30 cellular contexts compared by ENCODE assay signal in genomic region chr13:87855553-87855952, GRCh38.
"Had no signal": no experiment of that assay in that cellular context is flagged by ENCODE, and none has a peak within 500 bp of the region (broad histone marks: within the 10 kb centered on the region; RNA-seq: fewer than 3 reads in every experiment).

No MANE protein-coding gene starts in this region.

- H3K27ac ChIP-seq: brain microvascular endothelial cell, epithelial cell of prostate, esophagus squamous epithelium, gastrocnemius medialis, heart left ventricle, VCaP had no signal

- H3K36me3 ChIP-seq: brain microvascular endothelial cell, esophagus squamous epithelium, gastrocnemius medialis, heart left ventricle had no signal

- DNase-seq: activated B cell treated with CpG ODN at 0.5 μM for 24 hours; activated CD4-positive, alpha-beta memory T cell treated with anti-CD3 and anti-CD28 coated beads, Interleukin-2, amount 10 ng/mL, durations not matched to agents 7 days and 5 days; activated CD4-positive, alpha-beta T cell treated with anti-CD3 and anti-CD28 coated beads for 48 hours; activated CD8-positive, alpha-beta memory T cell treated with anti-CD3 and anti-CD28 coated beads, Interleukin-2, amount 50 U/mL, for 48 hours; activated effector memory CD4-positive, alpha-beta T cell treated with Interleukin-2 at 50 U/mL for 16 hours; activated gamma-delta T cell treated with Interleukin-2 at 50 U/mL for 16 hours; activated naive CD4-positive, alpha-beta T cell treated with anti-CD3 and anti-CD28 coated beads, Interleukin-2, amount 50 U/mL, for 16 hours; activated naive CD4-positive, alpha-beta T cell treated with Interleukin-2 at 50 U/mL for 16 hours; activated T-cell treated with anti-CD3 and anti-CD28 coated beads for 4 hours; activated T-cell treated with anti-CD3 and anti-CD28 coated beads, Interleukin-2, amount 50 U/mL, for 24 hours; activated T-cell treated with anti-CD3 and anti-CD28 coated beads, Interleukin-2, amount 50 U/mL, for 72 hours; amniotic stem cell; anterior cingulate cortex; brain microvascular endothelial cell; cortex of kidney; dermis blood vessel endothelial cell; effector CD4-positive, alpha-beta T cell; effector memory CD8-positive, alpha-beta T cell; esophagus squamous epithelium; gastrocnemius medialis; glutamatergic neuron; heart left ventricle; T-helper 2 cell had no signal

- H3K4me1 ChIP-seq: esophagus squamous epithelium, gastrocnemius medialis, heart left ventricle had no signal

- H3K4me3 ChIP-seq: esophagus squamous epithelium, gastrocnemius medialis, heart left ventricle had no signal

- H3K9me3 ChIP-seq: esophagus squamous epithelium, gastrocnemius medialis had no signal

- FAIRE-seq: astrocyte, bronchial epithelial cell, endothelial cell of umbilical vein had no signal

- ATAC-seq: activated CD4-positive, CD25-positive, alpha-beta regulatory T cell treated with anti-CD3 and anti-CD28 coated beads, Interleukin-2, amount 50 U/mL, for 24 hours; activated T-cell treated with anti-CD3 and anti-CD28 coated beads, Interleukin-2, amount 50 U/mL, for 72 hours; activated T-helper 17 cell treated with anti-CD3 and anti-CD28 coated beads, Interleukin-2, amount 50 U/mL, for 72 hours; effector memory CD8-positive, alpha-beta T cell; gastrocnemius medialis; heart left ventricle had no signal
